ENCODE assay signal across 16 cellular contexts in the genomic region with DNA sequence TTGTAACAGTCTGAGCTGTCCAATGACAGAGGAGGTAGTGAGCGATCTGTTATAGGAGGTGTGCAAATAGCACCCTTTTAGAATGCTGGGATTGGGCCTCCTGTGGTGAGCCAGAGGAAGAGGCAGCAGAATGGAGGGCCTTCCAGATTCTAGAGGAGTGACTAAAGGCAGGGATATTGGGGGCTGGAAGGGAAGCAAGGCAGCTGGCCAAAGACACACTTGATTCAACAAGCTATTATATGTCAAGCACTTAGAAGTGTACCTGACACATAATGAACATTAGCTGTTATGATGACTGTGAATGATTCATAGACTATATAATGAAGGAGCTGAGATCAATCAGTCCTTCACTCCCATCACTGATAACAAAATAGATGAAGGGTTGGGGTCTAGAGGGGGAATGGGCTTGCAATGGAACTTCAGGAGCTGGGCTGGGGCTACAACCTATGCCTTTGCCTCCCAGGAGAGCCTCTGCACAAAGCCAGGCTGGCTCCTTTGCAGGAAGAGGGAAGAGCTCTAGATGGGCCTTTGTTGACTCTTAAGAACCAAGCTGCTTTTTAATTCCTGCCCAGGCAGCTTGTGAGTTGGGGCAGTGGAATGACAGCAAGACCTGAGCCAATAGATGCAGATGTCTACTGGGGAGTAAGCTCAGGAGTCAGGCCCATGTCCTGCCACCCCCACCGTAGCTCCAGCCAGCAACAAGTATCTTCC. TPM values are rescaled to one million over a fixed set of nuclear protein-coding genes. Genes with fewer than 3 reads are reported as not detected.
DNase-seq lines count a peak whose midpoint lies in the region; ATAC-seq and TF ChIP-seq lines count a peak whose summit lies in the region.
"Had no signal": no experiment of that assay in that cellular context is flagged by ENCODE, and none has a peak within 500 bp of the region (broad histone marks: within the 10 kb centered on the region; RNA-seq: fewer than 3 reads in every experiment).

No MANE protein-coding gene starts in this region.

- H3K36me3 Mint-ChIP-seq in T-cell, result peaks cover 34% of the 10 kb centered on the region
- no peaks in the 10 kb centered on the region for H3K36me3 Mint-ChIP-seq in natural killer cell

- ATAC-seq in T-cell (replicated peaks in 1 of 4) (no peak), natural killer cell (no peak), GM19328 (IDR thresholded peaks at IDR 0.05; ENCODE audit: unreplicated experiment) (no peak), HG02571 (IDR thresholded peaks at IDR 0.05; ENCODE audit: unreplicated experiment) (no peak)
- ATAC-seq: A549 had no signal

- H3K27ac Mint-ChIP-seq in T-cell (peak overlapping the region; percentile 73 to 84), natural killer cell (peak overlapping the region in 1 of 2 donors; percentile 14)
- H3K27ac Mint-ChIP-seq: mesothelial cell of epicardium; T-helper 2 cell treated with Interferon-gamma antibody and Interleukin-4, amounts not matched to agents 5 μg/mL and 100 μg/mL, for 36 hours had no signal

- no peak for TF ChIP-seq CTCF in natural killer cell (IDR thresholded peaks at IDR 0.05)

- H3K9me3 Mint-ChIP-seq in T-cell (no peaks in the 10 kb centered on the region), natural killer cell (no peaks in the 10 kb centered on the region)
- H3K9me3 Mint-ChIP-seq: mesothelial cell of epicardium; T-helper 2 cell treated with Interferon-gamma antibody and Interleukin-4, amounts not matched to agents 5 μg/mL and 100 μg/mL, for 36 hours had no signal

- POLR2A ChIA-PET in T-cell (lab: Charles Lee), result interaction anchor here in 1 of 2 donors (0.6 kb wide), 1 partner anchor 68 kb away, joined by 3 read pairs; no protein-coding TSS in a partner anchor

- CTCF ChIA-PET in T-cell (lab: Charles Lee), result interaction anchor here (0.6 to 0.9 kb wide), 2 partner anchors 11 to 200 kb away, joined by 5 to 6 read pairs; no protein-coding TSS in a partner anchor

- peak; percentile 36 for DNase-seq in NCI-H2107 treated with DMSO at 0.1 percent for 48 hours (lab: John Stamatoyannopoulos, UW; ENCODE audit: unreplicated experiment)
- no peak for DNase-seq in NCI-H2107 (lab: John Stamatoyannopoulos, UW)
- peak; percentile 14 for DNase-seq in HK-2 (ENCODE audit: unreplicated experiment)
- DNase-seq in T-cell, result no peak
- no peak for DNase-seq in natural killer cell
- DNase-seq in NCI-H2227 treated with DMSO at 0.1 percent for 48 hours (lab: John Stamatoyannopoulos, UW), result no peak
- DNase-seq: DND-41; effector memory CD4-positive, alpha-beta T cell; retina had no signal

- H3K27me3 Mint-ChIP-seq in T-cell (no peaks in the 10 kb centered on the region), natural killer cell (ENCODE audit: low read depth in 2 of 2) (no peaks in the 10 kb centered on the region)

- H3K4me1 Mint-ChIP-seq in T-cell, result peaks cover 54 to 65% (median 59%) of the 10 kb centered on the region in 3 donors
- peaks cover 52 to 60% of the 10 kb centered on the region in 2 donors for H3K4me1 Mint-ChIP-seq in natural killer cell

- H3K4me3 Mint-ChIP-seq in T-cell, result peak overlapping the region in 2 of 3 donors; percentile 35 to 92
- peak overlapping the region; percentile 68 for H3K4me3 Mint-ChIP-seq in natural killer cell
- H3K4me3 Mint-ChIP-seq: mesothelial cell of epicardium had no signal

- intact Hi-C loops in natural killer cell (cut with micrococcal nuclease), result no loop called here

RNA-seq across cellular contexts. Expression of a gene that starts 2.3 kb away (rescaled TPM):
- 10 to 100 TPM; 41.4 to 54.5 (median 52.7) TPM for total RNA-seq in T-cell
- total RNA-seq in natural killer cell, result 10 to 100 TPM; 59.5 to 81.5 (median 65.5) TPM

RNA-seq across cellular contexts. Expression of a gene that starts 10.2 kb away (rescaled TPM):
- total RNA-seq in T-cell (10 to 100 TPM; 13.2 to 29.6 (median 24.6) TPM), natural killer cell (10 to 100 TPM; 16.7 to 25.1 (median 19.2) TPM)

RNA-seq across cellular contexts. Expression of a gene that starts 55.0 kb away (rescaled TPM):
- total RNA-seq in T-cell (under 1 TPM in 1 of 5 donors, not detected in 4; 0.14 TPM), natural killer cell (under 1 TPM in 1 of 3 donors, not detected in 2; 0.20 TPM)
- total RNA-seq: hepatocyte, M059J, mesothelial cell of epicardium had no signal

Comparison
In these comparisons a context has a peak if more than half of its experiments do, and no peak if none do; other contexts are left out.
1. DNase-seq: peak in NCI-H2107 treated with DMSO at 0.1 percent for 48 hours (single experiment) and HK-2 (single experiment); none in NCI-H2107 (single experiment), T-cell (0 of 34), natural killer cell (single experiment) and NCI-H2227 treated with DMSO at 0.1 percent for 48 hours (single experiment).